Comparison of ENCODE assay signal across 10 cellular contexts in genomic region chr15:67945951-67946700, GRCh38.
DNase-seq lines count a peak whose midpoint lies in the region; ATAC-seq lines count a peak whose summit lies in the region.
"Had no signal": no experiment of that assay in that cellular context is flagged by ENCODE, and none has a peak within 500 bp of the region (broad histone marks: within the 10 kb centered on the region; RNA-seq: fewer than 3 reads in every experiment).

No MANE protein-coding gene starts in this region.

- peaks cover 5% of the 10 kb centered on the region for H3K4me1 Mint-ChIP-seq in dendritic cell treated with granulocyte-macrophage colony-stimulating factor and Interleukin-4, amounts not matched to agents 40 ng/mL and 50 ng/mL, for 4 days (ENCODE audit: low read depth)
- H3K4me1 Mint-ChIP-seq in naive B cell = peaks cover 10 to 13% (median 11%) of the 10 kb centered on the region in 3 donors

- intact Hi-C loops in dendritic cell treated with granulocyte-macrophage colony-stimulating factor and Interleukin-4, amounts not matched to agents 40 ng/mL and 50 ng/mL, for 4 days (cut with micrococcal nuclease) = no loop called here

- H3K4me3 ChIP-seq in MG63 = no peak overlapping the region

- no peaks in the 10 kb centered on the region for H3K36me3 Mint-ChIP-seq in dendritic cell treated with granulocyte-macrophage colony-stimulating factor and Interleukin-4, amounts not matched to agents 40 ng/mL and 50 ng/mL, for 4 days (ENCODE audit: low read depth)
- H3K36me3 Mint-ChIP-seq in naive B cell = no peaks in the 10 kb centered on the region

- peak overlapping the region; percentile 27 for H3K27ac Mint-ChIP-seq in dendritic cell treated with granulocyte-macrophage colony-stimulating factor and Interleukin-4, amounts not matched to agents 40 ng/mL and 50 ng/mL, for 4 days
- peak overlapping the region in 4 of 6 donors; percentile 64 to 91 (median 80) for H3K27ac Mint-ChIP-seq in naive B cell

- no peaks in the 10 kb centered on the region for H3K36me3 ChIP-seq in MG63

- H3K4me3 Mint-ChIP-seq in dendritic cell treated with granulocyte-macrophage colony-stimulating factor and Interleukin-4, amounts not matched to agents 40 ng/mL and 50 ng/mL, for 4 days = no peak overlapping the region
- H3K4me3 Mint-ChIP-seq in naive B cell = peak overlapping the region in 2 of 8 donors; percentile 18 to 76

- 0 out of 2 replicates have a peak, but pooled peaks cover 2% of the 10 kb centered on the region for H3K9me3 ChIP-seq in MG63

- no peaks in the 10 kb centered on the region for H3K27me3 ChIP-seq in MG63

- no peaks in the 10 kb centered on the region for H3K27me3 Mint-ChIP-seq in dendritic cell treated with granulocyte-macrophage colony-stimulating factor and Interleukin-4, amounts not matched to agents 40 ng/mL and 50 ng/mL, for 4 days
- H3K27me3 Mint-ChIP-seq in naive B cell = no peaks in the 10 kb centered on the region

- no peaks in the 10 kb centered on the region for H3K9me3 Mint-ChIP-seq in dendritic cell treated with granulocyte-macrophage colony-stimulating factor and Interleukin-4, amounts not matched to agents 40 ng/mL and 50 ng/mL, for 4 days
- peaks cover 0 to 3% (median 0%) of the 10 kb centered on the region in 7 donors for H3K9me3 Mint-ChIP-seq in naive B cell

- DNase-seq in COLO829 (ENCODE audit: low spot score) (peak; percentile 63), MG63 (peak; percentile 20), naive B cell (no peak), NCI-H510A treated with DMSO at 0.1 percent for 48 hours (lab: John Stamatoyannopoulos, UW) (no peak), NCI-H2029 treated with DMSO at 0.1 percent for 48 hours (lab: John Stamatoyannopoulos, UW) (no peak)
- DNase-seq: central memory CD4-positive, alpha-beta T cell; stimulated activated CD4-positive, alpha-beta T cell treated with anti-CD3 and anti-CD28 coated beads, Interleukin-12 subunit alpha, Interleukin-12 subunit beta, amount 100 ng/mL, for 4 hours had no signal

- peak in 1 of 2 donors; percentile 9 for ATAC-seq in naive B cell (ENCODE audit: low read depth in 2 of 2)
- ATAC-seq in HG03025 (IDR thresholded peaks at IDR 0.05; ENCODE audit: low FRiP score, unreplicated experiment) = no peak
- ATAC-seq in HG03135 (IDR thresholded peaks at IDR 0.05; ENCODE audit: unreplicated experiment) = no peak

Comparison
In these comparisons a context has a peak if more than half of its experiments do, and no peak if none do; other contexts are left out.
1. DNase-seq: peak in COLO829 (single experiment) and MG63 (single experiment); none in naive B cell (single experiment), NCI-H510A treated with DMSO at 0.1 percent for 48 hours (single experiment) and NCI-H2029 treated with DMSO at 0.1 percent for 48 hours (single experiment).